18 cellular contexts compared by ENCODE assay signal in the genomic region with DNA sequence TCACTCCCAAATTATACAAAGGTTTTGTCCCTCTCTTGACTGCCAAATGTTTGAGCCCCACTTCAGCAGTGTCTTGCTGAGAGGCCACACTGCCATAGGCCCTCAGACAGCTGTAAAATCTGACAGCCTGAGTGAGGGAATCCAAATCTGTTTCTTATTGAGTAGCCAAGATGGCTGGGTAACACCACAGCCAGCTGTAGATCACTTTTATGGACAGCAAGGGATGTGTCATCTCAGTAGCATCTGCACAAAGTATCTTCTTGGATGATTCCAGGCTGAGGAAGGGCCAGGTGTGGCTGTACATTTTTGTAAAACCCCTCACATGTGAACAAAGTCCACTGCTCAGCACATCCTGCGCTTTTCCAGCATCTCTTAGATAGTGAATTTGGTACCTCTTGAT.
"Had no signal": no experiment of that assay in that cellular context is flagged by ENCODE, and none has a peak within 500 bp of the region (broad histone marks: within the 10 kb centered on the region; RNA-seq: fewer than 3 reads in every experiment).

No MANE protein-coding gene starts in this region.

- H3K36me3 Mint-ChIP-seq: activated naive CD8-positive, alpha-beta T cell treated with anti-CD3 and anti-CD28 coated beads for 36 hours; naive B cell; neural progenitor cell; stimulated activated memory B cell treated with anti-CD40 and anti-IgM and Interleukin-4, amounts not matched to agents 10 μg/mL and 1 μg/mL and 100 μg/mL, for 72 hours had no signal

- H3K36me3 ChIP-seq: gastroesophageal sphincter, lower lobe of right lung, neural progenitor cell, pancreas, thyroid gland had no signal

- H3K4me3 ChIP-seq: gastroesophageal sphincter, lower lobe of right lung, neural progenitor cell, pancreas, thyroid gland had no signal

- H3K4me1 Mint-ChIP-seq: activated naive CD8-positive, alpha-beta T cell treated with anti-CD3 and anti-CD28 coated beads for 36 hours; naive B cell; stimulated activated memory B cell treated with anti-CD40 and anti-IgM and Interleukin-4, amounts not matched to agents 10 μg/mL and 1 μg/mL and 100 μg/mL, for 72 hours; T-helper 17 cell had no signal

- H3K27ac Mint-ChIP-seq: activated CD8-positive, alpha-beta T cell treated with anti-CD3 and anti-CD28 coated beads, Interleukin-2, amount 10 ng/mL, durations not matched to agents 7 days and 5 days; activated naive CD8-positive, alpha-beta T cell treated with anti-CD3 and anti-CD28 coated beads for 36 hours; neural progenitor cell; stimulated activated memory B cell treated with anti-CD40 and anti-IgM and Interleukin-4, amounts not matched to agents 10 μg/mL and 1 μg/mL and 100 μg/mL, for 72 hours; T-helper 17 cell had no signal

- H3K9ac ChIP-seq: neural progenitor cell had no signal

- H3K4me1 ChIP-seq: lower lobe of right lung, neural progenitor cell, pancreas had no signal

- H3K27me3 ChIP-seq: gastroesophageal sphincter, neural progenitor cell, pancreas, thyroid gland had no signal

- H3K9me3 ChIP-seq: gastroesophageal sphincter, lower lobe of right lung, pancreas, thyroid gland had no signal

- H2AFZ ChIP-seq: neural progenitor cell had no signal

- H3K27me3 Mint-ChIP-seq: activated naive CD8-positive, alpha-beta T cell treated with anti-CD3 and anti-CD28 coated beads for 36 hours; stimulated activated memory B cell treated with anti-CD40 and anti-IgM and Interleukin-4, amounts not matched to agents 10 μg/mL and 1 μg/mL and 100 μg/mL, for 72 hours; T-helper 17 cell had no signal

- DNase-seq: activated CD4-positive, alpha-beta T cell treated with anti-CD3 and anti-CD28 coated beads for 4 hours; activated CD8-positive, alpha-beta memory T cell treated with anti-CD3 and anti-CD28 coated beads, Interleukin-2, amount 50 U/mL, for 48 hours; activated CD8-positive, alpha-beta T cell treated with anti-CD3 and anti-CD28 coated beads, Interleukin-2, amount 10 ng/mL, durations not matched to agents 7 days and 5 days; activated gamma-delta T cell treated with Interleukin-2 at 50 U/mL for 16 hours; activated naive CD8-positive, alpha-beta T cell treated with anti-CD3 and anti-CD28 coated beads for 36 hours; anterior cingulate cortex; effector CD8-positive, alpha-beta T cell; left colon; lower lobe of right lung; midbrain; naive B cell; pancreas; stimulated activated CD4-positive, alpha-beta T cell treated with anti-CD3 and anti-CD28 coated beads, Interleukin-2, amount 100 ng/mL, for 48 hours; T-helper 17 cell; thyroid gland had no signal

- H3K4me2 ChIP-seq: neural progenitor cell had no signal

- H3K4me3 Mint-ChIP-seq: activated CD8-positive, alpha-beta T cell treated with anti-CD3 and anti-CD28 coated beads, Interleukin-2, amount 10 ng/mL, durations not matched to agents 7 days and 5 days; activated naive CD8-positive, alpha-beta T cell treated with anti-CD3 and anti-CD28 coated beads for 36 hours; naive B cell; neural progenitor cell; stimulated activated memory B cell treated with anti-CD40 and anti-IgM and Interleukin-4, amounts not matched to agents 10 μg/mL and 1 μg/mL and 100 μg/mL, for 72 hours; T-helper 17 cell had no signal

- H3K27ac ChIP-seq: gastroesophageal sphincter, lower lobe of right lung, neural progenitor cell, pancreas, thyroid gland had no signal
